In the genomic region with DNA sequence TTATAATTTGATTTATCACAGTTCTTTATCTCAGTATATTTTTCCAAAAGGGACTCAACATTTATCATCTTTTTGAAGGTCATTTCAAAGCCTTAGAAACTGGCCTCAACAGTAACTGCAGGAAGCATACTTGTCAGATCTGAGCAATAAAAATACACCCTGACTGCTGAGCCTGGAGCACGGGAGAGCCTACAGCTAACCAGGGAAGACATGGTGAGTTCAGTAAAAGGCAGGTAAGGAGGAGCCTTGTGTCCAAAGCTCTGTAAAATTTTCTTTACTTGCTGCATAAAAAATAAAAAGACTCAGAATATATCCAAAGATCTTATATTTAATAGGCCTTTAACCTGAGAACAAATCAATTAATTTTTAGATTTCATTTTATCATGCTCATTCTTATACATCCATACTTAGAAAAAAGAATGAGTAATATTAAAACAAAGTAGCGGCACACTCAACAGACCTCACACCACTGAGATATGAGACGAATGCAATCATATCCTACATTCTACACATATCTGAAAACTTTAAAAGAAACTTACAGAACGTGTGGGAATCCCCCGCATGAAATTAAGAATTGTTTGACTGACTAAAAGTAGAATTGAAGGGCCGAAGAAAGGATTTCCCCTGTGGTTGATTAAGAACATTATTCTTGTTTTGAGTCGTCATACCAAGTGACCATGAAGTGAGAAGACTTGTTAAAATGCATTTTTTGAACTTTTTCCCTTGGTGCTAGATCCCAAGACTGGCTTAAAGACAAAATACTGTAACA, we compare ENCODE assay signal across 11 cellular contexts.
DNase-seq lines count a peak whose midpoint lies in the region; ATAC-seq and TF ChIP-seq lines count a peak whose summit lies in the region.
"Had no signal": no experiment of that assay in that cellular context is flagged by ENCODE, and none has a peak within 500 bp of the region (broad histone marks: within the 10 kb centered on the region; RNA-seq: fewer than 3 reads in every experiment).

No MANE protein-coding gene starts in this region.

- CTCF ChIA-PET in CD8-positive, alpha-beta memory T cell (lab: Charles Lee), result no interaction called here
- CTCF ChIA-PET in T-cell (lab: Charles Lee), result interaction anchor here in 1 of 2 donors (0.6 to 2.9 kb wide), 4 partner anchors 11 to 135 kb away, joined by 3 to 9 read pairs (median 3); no protein-coding TSS in a partner anchor

- H3K9me3 ChIP-seq in CD8-positive, alpha-beta memory T cell (ENCODE audit: low read length), result no peaks in the 10 kb centered on the region
- H3K9me3 ChIP-seq in right cardiac atrium (ENCODE audit: control insufficient read depth, low read length) (no peaks in the 10 kb centered on the region), upper lobe of left lung (no peaks in the 10 kb centered on the region)
- H3K9me3 ChIP-seq: breast epithelium, neutrophil had no signal

- H3K27me3 ChIP-seq in CD8-positive, alpha-beta memory T cell (ENCODE audit: insufficient read depth, low read length, poor library complexity, severe bottlenecking), result no peaks in the 10 kb centered on the region
- H3K27me3 ChIP-seq in right cardiac atrium (ENCODE audit: control insufficient read depth, insufficient read depth) (no peaks in the 10 kb centered on the region), upper lobe of left lung (no peaks in the 10 kb centered on the region)
- H3K27me3 ChIP-seq: breast epithelium, neutrophil had no signal

- peaks cover 0 to 1% of the 10 kb centered on the region in 2 donors for H3K27me3 Mint-ChIP-seq in CD8-positive, alpha-beta memory T cell
- H3K27me3 Mint-ChIP-seq in T-cell, result no peaks in the 10 kb centered on the region

- H3K9me3 Mint-ChIP-seq in CD8-positive, alpha-beta memory T cell, result peaks cover 0 to 2% (median 0%) of the 10 kb centered on the region in 5 donors
- no peaks in the 10 kb centered on the region for H3K9me3 Mint-ChIP-seq in T-cell

- TF ChIP-seq EP300 in upper lobe of left lung (IDR thresholded peaks at IDR 0.05), result no peak

- peaks cover 80% of the 10 kb centered on the region for H3K4me1 ChIP-seq in CD8-positive, alpha-beta memory T cell (ENCODE audit: insufficient read depth, low read length)
- H3K4me1 ChIP-seq in right cardiac atrium (ENCODE audit: control insufficient read depth, insufficient read depth, low read length), result peaks cover 15% of the 10 kb centered on the region
- peaks cover 34 to 77% (median 52%) of the 10 kb centered on the region in 4 donors for H3K4me1 ChIP-seq in upper lobe of left lung
- H3K4me1 ChIP-seq: breast epithelium had no signal

- TF ChIP-seq CTCF in upper lobe of left lung (IDR thresholded peaks at IDR 0.05), result no peak

- POLR2A ChIA-PET in CD8-positive, alpha-beta memory T cell (lab: Charles Lee), result interaction anchor here (0.6 kb wide), 1 partner anchor 57 kb away, joined by 4 read pairs; no protein-coding TSS in a partner anchor
- POLR2A ChIA-PET in T-cell (lab: Charles Lee), result interaction anchor here (0.6 to 1.0 kb wide), 3 partner anchors 15 to 28 kb away, joined by 3 to 7 read pairs (median 3); no protein-coding TSS in a partner anchor

- WGBS in right cardiac atrium, result 75% methylated on average over 7 of the region's 7 CpGs
- 69 to 70% methylated on average over 7 of the region's 7 CpGs for WGBS in upper lobe of left lung, 2 donors

- intact Hi-C loops in right cardiac atrium (cut with DNase I), result no loop called here

- ATAC-seq in GM19023 (IDR thresholded peaks at IDR 0.05; ENCODE audit: unreplicated experiment) (peak; percentile 60), HG02852 (IDR thresholded peaks at IDR 0.05; ENCODE audit: unreplicated experiment) (peak; percentile 71), T-cell (replicated peaks in 1 of 4) (no peak), right cardiac atrium (no peak), upper lobe of left lung (ENCODE audit: low FRiP score in 2 of 2) (no peak)
- ATAC-seq: HCT116 had no signal

- peaks cover 0 to 55% (median 9%) of the 10 kb centered on the region in 3 donors for H3K36me3 Mint-ChIP-seq in CD8-positive, alpha-beta memory T cell
- H3K36me3 Mint-ChIP-seq in T-cell, result peaks cover 28% of the 10 kb centered on the region

- peaks cover 81 to 97% (median 95%) of the 10 kb centered on the region in 3 donors for H3K4me1 Mint-ChIP-seq in CD8-positive, alpha-beta memory T cell
- H3K4me1 Mint-ChIP-seq in T-cell, result peaks cover 88 to 93% (median 90%) of the 10 kb centered on the region in 3 donors

- no peaks in the 10 kb centered on the region for H3K36me3 ChIP-seq in CD8-positive, alpha-beta memory T cell (ENCODE audit: insufficient read depth, low read length)
- no peaks in the 10 kb centered on the region for H3K36me3 ChIP-seq in upper lobe of left lung
- H3K36me3 ChIP-seq: breast epithelium, neutrophil had no signal

- H3K27ac Mint-ChIP-seq in CD8-positive, alpha-beta memory T cell, result peak overlapping the region; percentile 39 to 87 (median 74)
- H3K27ac Mint-ChIP-seq in T-cell, result peak overlapping the region; percentile 66 to 70

- no peak for TF ChIP-seq POLR2A in upper lobe of left lung (IDR thresholded peaks at IDR 0.05)

- no peak for DNase-seq in CD8-positive, alpha-beta memory T cell
- no peak for DNase-seq in T-cell
- no peak for DNase-seq in UCSD-AML1 (lab: John Stamatoyannopoulos, UW; ENCODE audit: unreplicated experiment)
- no peak for DNase-seq in NK-92 treated with Interleukin-12 subunit alpha and Interleukin-12 subunit beta, amount 100 ng/mL, for 24 hours (lab: John Stamatoyannopoulos, UW)
- no peak for DNase-seq in right cardiac atrium
- DNase-seq in upper lobe of left lung, result no peak

- H3K27ac ChIP-seq in CD8-positive, alpha-beta memory T cell (ENCODE audit: low read depth, low read length), result no peak overlapping the region
- H3K27ac ChIP-seq in right cardiac atrium (ENCODE audit: low read length) (no peak overlapping the region), upper lobe of left lung (no peak overlapping the region)

- peak overlapping the region; percentile 46 to 72 (median 64) for H3K4me3 Mint-ChIP-seq in CD8-positive, alpha-beta memory T cell
- peak overlapping the region; percentile 59 to 62 (median 61) for H3K4me3 Mint-ChIP-seq in T-cell

- peak overlapping the region; percentile 22 for H3K4me3 ChIP-seq in CD8-positive, alpha-beta memory T cell (ENCODE audit: low read length)
- H3K4me3 ChIP-seq in right cardiac atrium (ENCODE audit: low read length) (no peak overlapping the region), upper lobe of left lung (no peak overlapping the region)
- H3K4me3 ChIP-seq: breast epithelium had no signal

Comparison
In these comparisons a context has a peak if more than half of its experiments do, and no peak if none do; other contexts are left out.
1. ATAC-seq: peak in GM19023 (single experiment) and HG02852 (single experiment); none in T-cell (0 of 4), right cardiac atrium (0 of 2) and upper lobe of left lung (0 of 2).